In genomic region chr7:20545016-20545415, GRCh38 we compare ENCODE assay signal across 36 cellular contexts.
"Had no signal": no experiment of that assay in that cellular context is flagged by ENCODE, and none has a peak within 500 bp of the region (broad histone marks: within the 10 kb centered on the region; RNA-seq: fewer than 3 reads in every experiment).

No MANE protein-coding gene starts in this region.

- H3K9me3 Mint-ChIP-seq: activated naive CD4-positive, alpha-beta T cell treated with anti-CD3 and anti-CD28 coated beads, Interleukin-2, amount 50 U/mL, for 24 hours; activated T-helper 1 cell treated with anti-CD3 and anti-CD28 coated beads, Interleukin-12 subunit alpha, Interleukin-12 subunit beta, Interleukin-2, Interleukin-4 antibody, amounts not matched to agents 30 ng/mL and 10 ng/mL and 1 ng/mL, durations not matched to agents 14 hours and 24 hours and 36 hours; activated T-helper 2 cell treated with anti-CD3 and anti-CD28 coated beads, Interferon-gamma antibody, Interleukin-2, Interleukin-4, amounts not matched to agents 10 μg/mL and 5 μg/mL and 100 μg/mL, durations not matched to agents 14 hours and 24 hours and 36 hours had no signal

- H3K4me1 Mint-ChIP-seq: activated B cell treated with CpG ODN at 0.5 μM for 24 hours; activated naive CD4-positive, alpha-beta T cell treated with anti-CD3 and anti-CD28 coated beads, Interleukin-2, amount 50 U/mL, for 24 hours; activated naive CD8-positive, alpha-beta T cell treated with anti-CD3 and anti-CD28 coated beads for 36 hours; activated naive CD8-positive, alpha-beta T cell treated with anti-CD3 and anti-CD28 coated beads, Interleukin-2, amount 50 U/mL, for 24 hours; T-helper 17 cell had no signal

- FAIRE-seq: colon had no signal

- H3K4me1 ChIP-seq: adrenal gland, body of pancreas, esophagus muscularis mucosa, gastrocnemius medialis had no signal

- ATAC-seq: activated CD4-positive, CD25-positive, alpha-beta regulatory T cell treated with anti-CD3 and anti-CD28 coated beads, Interleukin-2, amount 50 U/mL, for 24 hours; activated CD8-positive, alpha-beta T cell treated with anti-CD3 and anti-CD28 coated beads for 36 hours; activated naive CD8-positive, alpha-beta T cell treated with anti-CD3 and anti-CD28 coated beads, Interleukin-2, amount 50 U/mL, for 24 hours; body of pancreas; foreskin keratinocyte; gastrocnemius medialis; heart left ventricle; T-helper 17 cell had no signal

- H3K27me3 ChIP-seq: adrenal gland, body of pancreas, dorsolateral prefrontal cortex, esophagus muscularis mucosa, foreskin keratinocyte, gastrocnemius medialis, heart left ventricle had no signal

- H3K36me3 Mint-ChIP-seq: activated naive CD4-positive, alpha-beta T cell treated with anti-CD3 and anti-CD28 coated beads, Interleukin-2, amount 50 U/mL, for 24 hours; activated naive CD8-positive, alpha-beta T cell treated with anti-CD3 and anti-CD28 coated beads for 36 hours had no signal

- H3K4me3 Mint-ChIP-seq: activated B cell treated with CpG ODN at 0.5 μM for 24 hours; activated CD8-positive, alpha-beta T cell treated with anti-CD3 and anti-CD28 coated beads for 36 hours; activated naive CD4-positive, alpha-beta T cell treated with anti-CD3 and anti-CD28 coated beads for 36 hours; activated naive CD4-positive, alpha-beta T cell treated with anti-CD3 and anti-CD28 coated beads, Interleukin-2, amount 50 U/mL, for 24 hours; activated naive CD8-positive, alpha-beta T cell treated with anti-CD3 and anti-CD28 coated beads for 36 hours; activated naive CD8-positive, alpha-beta T cell treated with anti-CD3 and anti-CD28 coated beads, Interleukin-2, amount 50 U/mL, for 24 hours; activated T-helper 1 cell treated with anti-CD3 and anti-CD28 coated beads, Interleukin-12 subunit alpha, Interleukin-12 subunit beta, Interleukin-2, Interleukin-4 antibody, amounts not matched to agents 30 ng/mL and 10 ng/mL and 1 ng/mL, durations not matched to agents 14 hours and 24 hours and 36 hours; endodermal cell; T-helper 17 cell; T-helper 2 cell treated with Interferon-gamma antibody and Interleukin-4, amounts not matched to agents 5 μg/mL and 100 μg/mL, for 36 hours had no signal

- H3K36me3 ChIP-seq: adrenal gland, esophagus muscularis mucosa, gastrocnemius medialis, heart left ventricle, WERI-Rb-1 had no signal

- H3K9me3 ChIP-seq: adrenal gland, body of pancreas, esophagus muscularis mucosa, gastrocnemius medialis had no signal

- H3K27me3 Mint-ChIP-seq: activated B cell treated with CpG ODN at 0.5 μM for 24 hours; activated CD8-positive, alpha-beta T cell treated with anti-CD3 and anti-CD28 coated beads for 36 hours; activated naive CD4-positive, alpha-beta T cell treated with anti-CD3 and anti-CD28 coated beads, Interleukin-2, amount 50 U/mL, for 24 hours; activated naive CD8-positive, alpha-beta T cell treated with anti-CD3 and anti-CD28 coated beads, Interleukin-2, amount 50 U/mL, for 24 hours; T-helper 17 cell had no signal

- H3K4me3 ChIP-seq: adrenal gland, body of pancreas, dorsolateral prefrontal cortex, esophagus muscularis mucosa, gastrocnemius medialis, heart left ventricle had no signal

- DNase-seq: activated B cell treated with CpG ODN at 0.5 μM for 24 hours; activated CD4-positive, alpha-beta T cell treated with anti-CD3 and anti-CD28 coated beads for 48 hours; activated CD4-positive, alpha-beta T cell treated with anti-CD3 and anti-CD28 coated beads, Interleukin-2, amount 50 U/mL, for 1 hour; activated CD4-positive, alpha-beta T cell treated with anti-CD3 and anti-CD28 coated beads, Interleukin-2, amount 50 U/mL, for 48 hours; activated CD8-positive, alpha-beta memory T cell treated with anti-CD3 and anti-CD28 coated beads for 24 hours; activated CD8-positive, alpha-beta T cell treated with anti-CD3 and anti-CD28 coated beads for 36 hours; activated effector memory CD4-positive, alpha-beta T cell treated with anti-CD3 and anti-CD28 coated beads, Interleukin-2, amount 50 U/mL, for 16 hours; activated naive CD4-positive, alpha-beta T cell treated with anti-CD3 and anti-CD28 coated beads for 36 hours; activated naive CD8-positive, alpha-beta T cell treated with anti-CD3 and anti-CD28 coated beads for 36 hours; activated naive CD8-positive, alpha-beta T cell treated with anti-CD3 and anti-CD28 coated beads, Interleukin-2, amount 50 U/mL, for 24 hours; activated T-cell treated with anti-CD3 and anti-CD28 coated beads, Interleukin-2, amount 50 U/mL, for 48 hours; adrenal gland; amygdala; aorta; body of pancreas; caudate nucleus; cortex of kidney; dorsolateral prefrontal cortex; effector memory CD4-positive, alpha-beta T cell; endodermal cell; erythroblast; foreskin keratinocyte; gastrocnemius medialis; glutamatergic neuron; heart left ventricle; T-helper 1 cell; T-helper 17 cell; T1000; WERI-Rb-1 had no signal

- H3K27ac Mint-ChIP-seq: activated B cell treated with CpG ODN at 0.5 μM for 24 hours; activated CD8-positive, alpha-beta T cell treated with anti-CD3 and anti-CD28 coated beads for 36 hours; activated naive CD4-positive, alpha-beta T cell treated with anti-CD3 and anti-CD28 coated beads for 36 hours; activated naive CD4-positive, alpha-beta T cell treated with anti-CD3 and anti-CD28 coated beads, Interleukin-2, amount 50 U/mL, for 24 hours; activated naive CD8-positive, alpha-beta T cell treated with anti-CD3 and anti-CD28 coated beads for 36 hours; activated naive CD8-positive, alpha-beta T cell treated with anti-CD3 and anti-CD28 coated beads, Interleukin-2, amount 50 U/mL, for 24 hours; activated T-helper 1 cell treated with anti-CD3 and anti-CD28 coated beads, Interleukin-12 subunit alpha, Interleukin-12 subunit beta, Interleukin-2, Interleukin-4 antibody, amounts not matched to agents 30 ng/mL and 10 ng/mL and 1 ng/mL, durations not matched to agents 14 hours and 24 hours and 36 hours; activated T-helper 2 cell treated with anti-CD3 and anti-CD28 coated beads, Interferon-gamma antibody, Interleukin-2, Interleukin-4, amounts not matched to agents 10 μg/mL and 5 μg/mL and 100 μg/mL, durations not matched to agents 14 hours and 24 hours and 36 hours; endodermal cell; T-helper 17 cell; T-helper 2 cell treated with Interferon-gamma antibody and Interleukin-4, amounts not matched to agents 5 μg/mL and 100 μg/mL, for 36 hours had no signal

- H3K27ac ChIP-seq: adrenal gland, body of pancreas, dorsolateral prefrontal cortex, esophagus muscularis mucosa, foreskin keratinocyte, gastrocnemius medialis, heart left ventricle, WERI-Rb-1 had no signal
